In the genomic region with DNA sequence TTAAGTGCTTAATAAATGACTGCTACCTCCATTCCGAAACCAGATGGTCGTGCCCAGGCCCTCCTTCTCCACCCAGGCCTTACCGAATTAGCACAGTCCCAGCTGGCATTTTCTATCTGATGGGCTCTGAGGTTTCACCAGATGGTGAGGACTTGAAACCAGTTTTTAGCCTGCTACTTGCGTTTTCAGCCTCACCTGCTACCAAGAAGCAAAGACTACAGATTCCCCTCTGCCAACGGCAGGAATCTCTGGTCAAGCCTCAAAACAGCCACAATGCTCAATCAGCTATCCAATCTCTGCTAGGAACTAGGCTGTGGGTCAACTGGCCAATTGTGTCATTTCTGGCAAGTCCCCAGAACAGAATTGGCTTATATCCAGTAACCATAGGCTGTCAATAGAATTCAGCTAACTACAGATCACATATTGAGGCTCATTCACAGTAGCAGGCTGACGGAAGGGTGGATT, we compare ENCODE assay signal across 15 cellular contexts. TPM values are rescaled to one million over a fixed set of nuclear protein-coding genes. Genes with fewer than 3 reads are reported as not detected.
DNase-seq lines count a peak whose midpoint lies in the region; ATAC-seq and TF ChIP-seq lines count a peak whose summit lies in the region.
"Had no signal": no experiment of that assay in that cellular context is flagged by ENCODE, and none has a peak within 500 bp of the region (broad histone marks: within the 10 kb centered on the region; RNA-seq: fewer than 3 reads in every experiment).

No MANE protein-coding gene starts in this region.

- H3K4me3 ChIP-seq in breast epithelium, result peak overlapping the region in 2 of 3 donors; percentile 4 to 39

- no peak for TF ChIP-seq CTCF in breast epithelium (IDR thresholded peaks at IDR 0.05)

- intact Hi-C loops in breast epithelium (cut with DNase I; ENCODE audit: low total_unique reads), result no loop called here

- ATAC-seq in HG03432 (IDR thresholded peaks at IDR 0.05; ENCODE audit: unreplicated experiment), result peak; percentile 45
- ATAC-seq in GM18505 (IDR thresholded peaks at IDR 0.05; ENCODE audit: unreplicated experiment), result no peak
- no peak for ATAC-seq in GM21526 (IDR thresholded peaks at IDR 0.05; ENCODE audit: low FRiP score, unreplicated experiment)
- ATAC-seq in GM19397 (IDR thresholded peaks at IDR 0.05; ENCODE audit: unreplicated experiment), result no peak
- ATAC-seq: stimulated activated effector memory CD8-positive, alpha-beta T cell treated with anti-CD3 and anti-CD28 coated beads, Interleukin-12 subunit alpha, Interleukin-12 subunit beta, amount 100 ng/mL, for 72 hours had no signal

- peak overlapping the region; percentile 59 to 65 for H3K27ac ChIP-seq in breast epithelium
- H3K27ac ChIP-seq: HL-60, parathyroid adenoma had no signal

- no peaks in the 10 kb centered on the region for H3K4me1 ChIP-seq in breast epithelium
- H3K4me1 ChIP-seq: parathyroid adenoma had no signal

- no peaks in the 10 kb centered on the region for H3K36me3 ChIP-seq in breast epithelium

- H3K9me3 ChIP-seq in breast epithelium, result no peaks in the 10 kb centered on the region

- DNase-seq in DMS 273 (lab: John Stamatoyannopoulos, UW; ENCODE audit: unreplicated experiment) (peak; percentile 96), breast epithelium (ENCODE audit: low spot score in 2 of 2) (no peak), mesenteric fat pad (ENCODE audit: low spot score) (peak; percentile 37), nucleus accumbens (lab: John Stamatoyannopoulos, UW) (no peak)
- DNase-seq: AML-193; NCI-H510A; SIG-M5; stimulated activated CD4-positive, alpha-beta T cell treated with anti-CD3 and anti-CD28 coated beads, Interleukin-1b, Interleukin-23, amount 100 ng/mL, for 48 hours had no signal

- no peaks in the 10 kb centered on the region for H3K27me3 ChIP-seq in breast epithelium

- TF ChIP-seq POLR2A in breast epithelium (IDR thresholded peaks at IDR 0.05) (no peak), GM18505 (IDR thresholded peaks at IDR 0.05; ENCODE audit: borderline replicate concordance, extremely low read depth, insufficient read depth, insufficient read length) (no peak)

RNA-seq across cellular contexts. Expression of gene PECAM1, which starts 11.7 kb away (rescaled TPM):
- total RNA-seq in breast epithelium, result 100 to 1,000 TPM in 2 of 3 donors, 10 to 100 TPM in 1; 85.3 to 181 (median 159) TPM
- 367 TPM for total RNA-seq in mesenteric fat pad

Comparison
In these comparisons a context has a peak if more than half of its experiments do, and no peak if none do; other contexts are left out.
1. DNase-seq: peak in DMS 273 (single experiment) and mesenteric fat pad (single experiment); none in breast epithelium (0 of 2) and nucleus accumbens (0 of 56).